ENCODE assay signal across 1 cellular context in the genomic region with DNA sequence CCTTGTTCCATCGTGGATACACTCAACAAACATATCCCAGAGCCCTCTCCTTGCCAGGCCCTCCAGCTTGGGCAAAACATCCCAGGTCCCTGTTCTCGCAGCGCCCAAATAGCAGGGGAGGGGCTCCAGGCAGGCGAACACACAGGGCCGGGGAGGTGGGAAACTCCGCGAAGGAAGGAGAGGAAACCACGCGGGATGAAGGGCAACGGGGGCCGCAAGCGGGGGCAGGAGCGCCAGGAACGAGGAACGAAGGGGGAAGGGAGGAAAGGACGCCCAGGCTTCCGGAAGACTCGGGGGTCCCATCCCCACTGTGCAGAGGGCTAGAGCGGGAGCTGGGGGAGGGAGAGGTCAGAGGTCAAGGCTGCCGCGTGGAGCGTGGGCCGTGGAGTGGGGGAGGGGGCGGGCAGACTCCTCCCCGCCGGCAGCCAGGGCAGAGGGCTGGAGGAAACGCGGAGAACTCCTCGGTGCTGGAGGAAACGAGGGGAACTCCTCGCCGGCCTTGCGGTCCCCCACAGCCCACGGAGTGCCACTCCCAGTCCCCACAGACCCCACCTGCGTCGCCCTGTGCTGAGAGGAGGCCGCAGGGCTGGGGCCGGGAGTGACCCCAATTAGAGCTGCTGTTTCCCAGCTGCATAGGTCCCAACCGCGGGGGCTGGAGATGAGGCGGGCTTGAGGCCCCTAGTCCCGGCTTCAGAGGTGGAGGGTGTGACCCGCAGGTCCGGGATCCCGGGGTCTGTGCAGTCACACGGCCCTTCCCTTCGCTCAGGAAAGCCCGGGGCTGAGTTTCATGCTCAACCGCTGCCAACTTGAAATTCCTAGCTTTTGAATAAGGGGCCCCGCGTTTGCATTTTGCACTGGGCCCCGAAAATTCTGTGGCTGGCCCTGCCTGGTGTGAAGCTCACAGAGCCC.
A peak's percentile ranks its signal among the peaks of the same experiment; 100 is the strongest.
TF ChIP-seq lines count a peak whose summit lies in the region.

No MANE protein-coding gene starts in this region.

TF ChIP-seq in H1, 55 proteins besides CTCF, POLR2A, EP300 and RAD21:
- TF ChIP-seq BCL11A (IDR thresholded peaks at IDR 0.05; ENCODE audit: low read depth in 2 of 2, low read length in 2 of 2) (no peak), KDM4A (IDR thresholded peaks at IDR 0.05; ENCODE audit: low read depth, low read length, severe bottlenecking) (peak; percentile 45), NANOG (IDR thresholded peaks at IDR 0.05; ENCODE audit: insufficient read depth, low read depth, low read length, poor library complexity, severe bottlenecking) (no peak), HDAC6 (IDR thresholded peaks at IDR 0.05; ENCODE audit: low read depth, low read length) (no peak), EGR1 (IDR thresholded peaks at IDR 0.05; ENCODE audit: borderline replicate concordance, low read depth, low read length) (no peak), RNF2 (IDR thresholded peaks at IDR 0.05; ENCODE audit: borderline replicate concordance, low read depth, low read length, missing control alignments, poor library complexity, severe bottlenecking) (no peak), CEBPB (IDR thresholded peaks at IDR 0.05; ENCODE audit: low read depth, low read length) (no peak), TBP (IDR thresholded peaks at IDR 0.05; ENCODE audit: low read depth, low read length) (peak; percentile 9; the same call in 1 of the 2 replicates), HDAC2 (IDR thresholded peaks at IDR 0.05; ENCODE audit: borderline replicate concordance in 1 of 2, low read depth in 2 of 2, low read length in 2 of 2) (0 out of 4 replicates have a peak, but pooled peaks of 1 of the 2 experiments have one; percentile 12), EZH2 (IDR thresholded peaks at IDR 0.05; ENCODE audit: low read depth, low read length, severe bottlenecking) (no peak), PHF8 (conservative IDR thresholded peaks at IDR 0.05; ENCODE audit: low read depth, low read length) (no peak), BACH1 (IDR thresholded peaks at IDR 0.05; ENCODE audit: low read length) (no peak; the same call in 1 of the 2 replicates), TAF1 (IDR thresholded peaks at IDR 0.05; ENCODE audit: low read depth, low read length) (0 out of 2 replicates have a peak, but pooled peaks have one; percentile 20), POU5F1 (IDR thresholded peaks at IDR 0.05; ENCODE audit: low read depth, low read length) (no peak)
- TF ChIP-seq, protein P1, sequence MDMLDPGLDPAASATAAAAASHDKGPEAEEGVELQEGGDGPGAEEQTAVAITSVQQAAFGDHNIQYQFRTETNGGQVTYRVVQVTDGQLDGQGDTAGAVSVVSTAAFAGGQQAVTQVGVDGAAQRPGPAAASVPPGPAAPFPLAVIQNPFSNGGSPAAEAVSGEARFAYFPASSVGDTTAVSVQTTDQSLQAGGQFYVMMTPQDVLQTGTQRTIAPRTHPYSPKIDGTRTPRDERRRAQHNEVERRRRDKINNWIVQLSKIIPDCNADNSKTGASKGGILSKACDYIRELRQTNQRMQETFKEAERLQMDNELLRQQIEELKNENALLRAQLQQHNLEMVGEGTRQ (IDR thresholded peaks at IDR 0.05; ENCODE audit: low read length): no peak
TF ChIP-seq in H1: peak in this region for 4.
